2 cellular contexts compared by ENCODE assay signal in the genomic region with DNA sequence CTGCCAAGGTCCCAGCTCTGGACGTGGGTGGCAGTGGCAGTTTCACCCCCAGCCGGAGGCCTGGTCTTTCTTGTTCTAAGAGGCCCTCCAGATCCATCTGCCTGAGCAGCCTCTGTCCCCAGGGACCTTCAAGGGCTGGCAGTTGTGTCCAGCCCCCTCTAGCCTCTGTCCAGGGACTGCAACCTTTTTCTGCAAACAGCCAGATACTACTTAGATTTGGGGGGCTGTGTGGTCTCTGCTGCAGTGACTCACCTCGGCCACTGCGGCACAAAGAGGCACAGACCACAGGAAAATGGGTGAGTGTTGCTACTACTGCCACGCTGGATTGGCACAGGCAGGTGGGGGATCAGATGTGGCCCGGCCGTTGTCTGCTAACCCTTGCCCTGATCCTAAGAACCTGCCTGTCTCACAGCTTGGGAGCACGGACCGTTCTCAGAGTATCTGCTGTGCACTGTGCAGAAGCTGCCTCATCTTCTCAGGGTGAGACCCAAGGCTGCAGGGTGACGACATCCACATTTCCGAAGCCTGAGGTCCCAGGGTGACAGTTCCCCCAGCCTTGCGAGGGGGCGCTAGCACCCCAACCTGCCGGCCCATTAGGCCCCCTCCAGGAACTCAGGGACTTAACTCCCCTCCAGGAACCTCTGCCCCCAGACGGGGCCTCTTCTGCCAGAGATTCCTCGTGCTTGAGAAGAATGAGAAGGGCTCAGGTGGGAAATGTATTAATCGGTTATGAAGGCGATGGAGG.
TF ChIP-seq lines count a peak whose summit lies in the region.

No MANE protein-coding gene starts in this region.

TF ChIP-seq in SK-N-SH, 30 proteins besides CTCF, POLR2A, EP300 and RAD21 (continued from another document):
- TF ChIP-seq, protein P1, sequence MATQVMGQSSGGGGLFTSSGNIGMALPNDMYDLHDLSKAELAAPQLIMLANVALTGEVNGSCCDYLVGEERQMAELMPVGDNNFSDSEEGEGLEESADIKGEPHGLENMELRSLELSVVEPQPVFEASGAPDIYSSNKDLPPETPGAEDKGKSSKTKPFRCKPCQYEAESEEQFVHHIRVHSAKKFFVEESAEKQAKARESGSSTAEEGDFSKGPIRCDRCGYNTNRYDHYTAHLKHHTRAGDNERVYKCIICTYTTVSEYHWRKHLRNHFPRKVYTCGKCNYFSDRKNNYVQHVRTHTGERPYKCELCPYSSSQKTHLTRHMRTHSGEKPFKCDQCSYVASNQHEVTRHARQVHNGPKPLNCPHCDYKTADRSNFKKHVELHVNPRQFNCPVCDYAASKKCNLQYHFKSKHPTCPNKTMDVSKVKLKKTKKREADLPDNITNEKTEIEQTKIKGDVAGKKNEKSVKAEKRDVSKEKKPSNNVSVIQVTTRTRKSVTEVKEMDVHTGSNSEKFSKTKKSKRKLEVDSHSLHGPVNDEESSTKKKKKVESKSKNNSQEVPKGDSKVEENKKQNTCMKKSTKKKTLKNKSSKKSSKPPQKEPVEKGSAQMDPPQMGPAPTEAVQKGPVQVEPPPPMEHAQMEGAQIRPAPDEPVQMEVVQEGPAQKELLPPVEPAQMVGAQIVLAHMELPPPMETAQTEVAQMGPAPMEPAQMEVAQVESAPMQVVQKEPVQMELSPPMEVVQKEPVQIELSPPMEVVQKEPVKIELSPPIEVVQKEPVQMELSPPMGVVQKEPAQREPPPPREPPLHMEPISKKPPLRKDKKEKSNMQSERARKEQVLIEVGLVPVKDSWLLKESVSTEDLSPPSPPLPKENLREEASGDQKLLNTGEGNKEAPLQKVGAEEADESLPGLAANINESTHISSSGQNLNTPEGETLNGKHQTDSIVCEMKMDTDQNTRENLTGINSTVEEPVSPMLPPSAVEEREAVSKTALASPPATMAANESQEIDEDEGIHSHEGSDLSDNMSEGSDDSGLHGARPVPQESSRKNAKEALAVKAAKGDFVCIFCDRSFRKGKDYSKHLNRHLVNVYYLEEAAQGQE (IDR thresholded peaks at IDR 0.05; ENCODE audit: low read depth, low read length) = no peak
- TF ChIP-seq, protein P2, sequence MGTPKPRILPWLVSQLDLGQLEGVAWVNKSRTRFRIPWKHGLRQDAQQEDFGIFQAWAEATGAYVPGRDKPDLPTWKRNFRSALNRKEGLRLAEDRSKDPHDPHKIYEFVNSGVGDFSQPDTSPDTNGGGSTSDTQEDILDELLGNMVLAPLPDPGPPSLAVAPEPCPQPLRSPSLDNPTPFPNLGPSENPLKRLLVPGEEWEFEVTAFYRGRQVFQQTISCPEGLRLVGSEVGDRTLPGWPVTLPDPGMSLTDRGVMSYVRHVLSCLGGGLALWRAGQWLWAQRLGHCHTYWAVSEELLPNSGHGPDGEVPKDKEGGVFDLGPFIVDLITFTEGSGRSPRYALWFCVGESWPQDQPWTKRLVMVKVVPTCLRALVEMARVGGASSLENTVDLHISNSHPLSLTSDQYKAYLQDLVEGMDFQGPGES (IDR thresholded peaks at IDR 0.05; ENCODE audit: low read depth, low read length) = no peak
- TF ChIP-seq RCOR1 (IDR thresholded peaks at IDR 0.05; ENCODE audit: low read length) (no peak), FOXM1 (IDR thresholded peaks at IDR 0.05; ENCODE audit: low read depth) (no peak)

TF ChIP-seq in SK-N-SH treated with all-trans-retinoic acid at 6 μM for 48 hours, 23 proteins besides CTCF, POLR2A, EP300 and RAD21 (continued from another document):
- no peak for TF ChIP-seq OSR1 (CRISPR knock-in tag; IDR thresholded peaks at IDR 0.05)
- TF ChIP-seq TOX (CRISPR knock-in tag; IDR thresholded peaks at IDR 0.05; ENCODE audit: borderline replicate concordance) = no peak
- TF ChIP-seq ZFP3 (CRISPR knock-in tag; IDR thresholded peaks at IDR 0.05) = no peak
- TF ChIP-seq, protein P3, sequence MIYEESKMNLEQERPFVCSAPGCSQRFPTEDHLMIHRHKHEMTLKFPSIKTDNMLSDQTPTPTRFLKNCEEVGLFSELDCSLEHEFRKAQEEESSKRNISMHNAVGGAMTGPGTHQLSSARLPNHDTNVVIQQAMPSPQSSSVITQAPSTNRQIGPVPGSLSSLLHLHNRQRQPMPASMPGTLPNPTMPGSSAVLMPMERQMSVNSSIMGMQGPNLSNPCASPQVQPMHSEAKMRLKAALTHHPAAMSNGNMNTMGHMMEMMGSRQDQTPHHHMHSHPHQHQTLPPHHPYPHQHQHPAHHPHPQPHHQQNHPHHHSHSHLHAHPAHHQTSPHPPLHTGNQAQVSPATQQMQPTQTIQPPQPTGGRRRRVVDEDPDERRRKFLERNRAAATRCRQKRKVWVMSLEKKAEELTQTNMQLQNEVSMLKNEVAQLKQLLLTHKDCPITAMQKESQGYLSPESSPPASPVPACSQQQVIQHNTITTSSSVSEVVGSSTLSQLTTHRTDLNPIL (CRISPR knock-in tag; IDR thresholded peaks at IDR 0.05; ENCODE audit: low read depth) = no peak
- TF ChIP-seq, protein P4, sequence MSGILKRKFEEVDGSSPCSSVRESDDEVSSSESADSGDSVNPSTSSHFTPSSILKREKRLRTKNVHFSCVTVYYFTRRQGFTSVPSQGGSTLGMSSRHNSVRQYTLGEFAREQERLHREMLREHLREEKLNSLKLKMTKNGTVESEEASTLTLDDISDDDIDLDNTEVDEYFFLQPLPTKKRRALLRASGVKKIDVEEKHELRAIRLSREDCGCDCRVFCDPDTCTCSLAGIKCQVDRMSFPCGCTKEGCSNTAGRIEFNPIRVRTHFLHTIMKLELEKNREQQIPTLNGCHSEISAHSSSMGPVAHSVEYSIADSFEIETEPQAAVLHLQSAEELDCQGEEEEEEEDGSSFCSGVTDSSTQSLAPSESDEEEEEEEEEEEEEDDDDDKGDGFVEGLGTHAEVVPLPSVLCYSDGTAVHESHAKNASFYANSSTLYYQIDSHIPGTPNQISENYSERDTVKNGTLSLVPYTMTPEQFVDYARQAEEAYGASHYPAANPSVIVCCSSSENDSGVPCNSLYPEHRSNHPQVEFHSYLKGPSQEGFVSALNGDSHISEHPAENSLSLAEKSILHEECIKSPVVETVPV (CRISPR knock-in tag; IDR thresholded peaks at IDR 0.05) = no peak
- no peak for TF ChIP-seq ZNF565 (CRISPR knock-in tag; conservative IDR thresholded peaks at IDR 0.05; ENCODE audit: low read depth)
- no peak for TF ChIP-seq ZNF70 (CRISPR knock-in tag; IDR thresholded peaks at IDR 0.05)
- TF ChIP-seq TCF4 (CRISPR knock-in tag; IDR thresholded peaks at IDR 0.05; ENCODE audit: borderline replicate concordance) = no peak
- no peak for TF ChIP-seq ESRRG (CRISPR knock-in tag; IDR thresholded peaks at IDR 0.05)
